Comparison of ENCODE assay signal across 8 cellular contexts in genomic region chr16:11232852-11233726, GRCh38. TPM values are rescaled to one million over a fixed set of nuclear protein-coding genes. Genes with fewer than 3 reads are reported as not detected.
A peak's percentile ranks its signal among the peaks of the same experiment; 100 is the strongest.
DNase-seq lines count a peak whose midpoint lies in the region; ATAC-seq and TF ChIP-seq lines count a peak whose summit lies in the region.

No MANE protein-coding gene starts in this region.

- H3K36me3 ChIP-seq in esophagus squamous epithelium: no peaks in the 10 kb centered on the region

- intact Hi-C loops in esophagus squamous epithelium (cut with DNase I): no loop called here

- peak in 1 of 4 donors; percentile 47 for TF ChIP-seq POLR2A in esophagus squamous epithelium (IDR thresholded peaks at IDR 0.05)

- peak overlapping the region; percentile 55 to 78 (median 69) for H3K27ac ChIP-seq in esophagus squamous epithelium

- peak; percentile 89 to 90 for DNase-seq in activated CD4-positive, alpha-beta T cell treated with anti-CD3 and anti-CD28 coated beads, Interleukin-2, amount 50 U/mL, for 4 hours
- DNase-seq in esophagus squamous epithelium (lab: John Stamatoyannopoulos, UW) (no peak), HT-29 (ENCODE audit: low spot score) (no peak), epidermal melanocyte (ENCODE audit: insufficient read length, low spot score) (no peak), islet precursor cell (no peak)
- DNase-seq in stimulated activated CD4-positive, alpha-beta T cell treated with anti-CD3 and anti-CD28 coated beads, TNF-alpha, amount 100 ng/mL, for 24 hours (ENCODE audit: low read depth in 3 of 3): peak; percentile 70 to 91 (median 77)

- WGBS in esophagus squamous epithelium, 2 donors: 54 to 80% methylated on average over 2 to 5 of the region's 35 CpGs

- TF ChIP-seq CTCF in esophagus squamous epithelium (IDR thresholded peaks at IDR 0.05): no peak

- peak overlapping the region in 1 of 4 donors; percentile 25 for H3K4me3 ChIP-seq in esophagus squamous epithelium

- H3K27me3 ChIP-seq in esophagus squamous epithelium: peaks cover 0 to 24% (median 0%) of the 10 kb centered on the region in 4 donors

- H3K4me1 ChIP-seq in esophagus squamous epithelium: peaks cover 0 to 23% (median 4%) of the 10 kb centered on the region in 3 donors

- H3K9me3 ChIP-seq in esophagus squamous epithelium: no peaks in the 10 kb centered on the region

- ATAC-seq in GM18873 (IDR thresholded peaks at IDR 0.05; ENCODE audit: low FRiP score, unreplicated experiment): peak; percentile 56
- ATAC-seq in HG03196 (IDR thresholded peaks at IDR 0.05; ENCODE audit: unreplicated experiment): peak; percentile 42

RNA-seq across cellular contexts. Expression of gene SOCS1, which starts 22.9 kb away (rescaled TPM):
- 1 to 10 TPM in 3 of 4 donors, under 1 TPM in 1; 0.42 to 9.3 (median 3.7) TPM for total RNA-seq in esophagus squamous epithelium
- total RNA-seq in HT-29 (2014; rRNA removed; shearing (Covaris generic)): 1.2 and 1.3 TPM in 2 replicates

RNA-seq across cellular contexts. Expression of gene TNP2, which starts 36.0 kb away (rescaled TPM):
- total RNA-seq in esophagus squamous epithelium: not detected
- total RNA-seq in HT-29 (2014; rRNA removed; shearing (Covaris generic)): not detected in 2 replicates

RNA-seq across cellular contexts. Expression of gene PRM3, which starts 40.3 kb away (rescaled TPM):
- not detected for total RNA-seq in esophagus squamous epithelium
- total RNA-seq in HT-29 (2014; rRNA removed; shearing (Covaris generic)): not detected in 2 replicates

RNA-seq across cellular contexts. Expression of gene PRM2, which starts 43.2 kb away (rescaled TPM):
- total RNA-seq in esophagus squamous epithelium: not detected
- total RNA-seq in HT-29 (2014; rRNA removed; shearing (Covaris generic)): not detected in 2 replicates

RNA-seq across cellular contexts. Expression of gene PRM1, which starts 48.0 kb away (rescaled TPM):
- not detected for total RNA-seq in esophagus squamous epithelium
- not detected in 2 replicates for total RNA-seq in HT-29 (2014; rRNA removed; shearing (Covaris generic))

Comparison
In these comparisons a context has a peak if more than half of its experiments do, and no peak if none do; other contexts are left out.
1. DNase-seq: peak in activated CD4-positive, alpha-beta T cell treated with anti-CD3 and anti-CD28 coated beads, Interleukin-2, amount 50 U/mL, for 4 hours (2 of 2) and stimulated activated CD4-positive, alpha-beta T cell treated with anti-CD3 and anti-CD28 coated beads, TNF-alpha, amount 100 ng/mL, for 24 hours (3 of 3); none in esophagus squamous epithelium (single experiment), HT-29 (single experiment), epidermal melanocyte (single experiment) and islet precursor cell (single experiment).